ENCODE assay signal across 15 cellular contexts in genomic region chr2:213001285-213001910, GRCh38.
DNase-seq lines count a peak whose midpoint lies in the region; ATAC-seq and TF ChIP-seq lines count a peak whose summit lies in the region.
"Had no signal": no experiment of that assay in that cellular context is flagged by ENCODE, and none has a peak within 500 bp of the region (broad histone marks: within the 10 kb centered on the region; RNA-seq: fewer than 3 reads in every experiment).

No MANE protein-coding gene starts in this region.

- intact Hi-C loops in CD4-positive, alpha-beta memory T cell (cut with micrococcal nuclease) = no loop called here
- intact Hi-C loops in natural killer cell (cut with micrococcal nuclease) = loop anchor here (5.0 kb wide), 2 partner anchors 34 to 116 kb away; no protein-coding TSS in a partner anchor

- H3K4me1 Mint-ChIP-seq in CD4-positive, alpha-beta memory T cell = peaks cover 0 to 10% (median 1%) of the 10 kb centered on the region in 4 donors
- H3K4me1 Mint-ChIP-seq in HFFc6 (ENCODE audit: low read depth) = peaks cover 58% of the 10 kb centered on the region
- H3K4me1 Mint-ChIP-seq in central memory CD8-positive, alpha-beta T cell = peaks cover 6% of the 10 kb centered on the region
- peaks cover 42 to 65% of the 10 kb centered on the region in 2 donors for H3K4me1 Mint-ChIP-seq in natural killer cell

- H3K4me3 Mint-ChIP-seq in CD4-positive, alpha-beta memory T cell = peak overlapping the region in 7 of 8 donors; percentile 0 to 68 (median 59)
- H3K4me3 Mint-ChIP-seq in HFFc6 = peak overlapping the region; percentile 70
- peak overlapping the region; percentile 67 for H3K4me3 Mint-ChIP-seq in central memory CD8-positive, alpha-beta T cell
- peak overlapping the region; percentile 93 for H3K4me3 Mint-ChIP-seq in natural killer cell
- H3K4me3 Mint-ChIP-seq: H9 had no signal

- H3K27me3 Mint-ChIP-seq in CD4-positive, alpha-beta memory T cell = no peaks in the 10 kb centered on the region
- H3K27me3 Mint-ChIP-seq in HFFc6 (ENCODE audit: insufficient read depth) = no peaks in the 10 kb centered on the region
- no peaks in the 10 kb centered on the region for H3K27me3 Mint-ChIP-seq in central memory CD8-positive, alpha-beta T cell
- H3K27me3 Mint-ChIP-seq in natural killer cell (ENCODE audit: low read depth in 2 of 2) = no peaks in the 10 kb centered on the region

- no peak overlapping the region for H3K4me3 ChIP-seq in CD4-positive, alpha-beta memory T cell (ENCODE audit: low read length in 2 of 2)
- H3K4me3 ChIP-seq: transverse colon had no signal

- CTCF ChIA-PET in CD4-positive, alpha-beta memory T cell (lab: Charles Lee; ENCODE audit: partially characterized antibody) = no interaction called here

- peak overlapping the region in 5 of 7 donors; percentile 10 to 78 (median 61) for H3K27ac Mint-ChIP-seq in CD4-positive, alpha-beta memory T cell
- peak overlapping the region; percentile 72 for H3K27ac Mint-ChIP-seq in HFFc6
- H3K27ac Mint-ChIP-seq in central memory CD8-positive, alpha-beta T cell (ENCODE audit: low read depth) = peak overlapping the region; percentile 90
- peak overlapping the region; percentile 89 to 96 for H3K27ac Mint-ChIP-seq in natural killer cell

- no peaks in the 10 kb centered on the region for H3K36me3 Mint-ChIP-seq in CD4-positive, alpha-beta memory T cell
- H3K36me3 Mint-ChIP-seq in HFFc6 (ENCODE audit: low read depth) = peaks cover 18% of the 10 kb centered on the region
- peaks cover 8% of the 10 kb centered on the region for H3K36me3 Mint-ChIP-seq in central memory CD8-positive, alpha-beta T cell (ENCODE audit: insufficient read depth)
- H3K36me3 Mint-ChIP-seq in natural killer cell = no peaks in the 10 kb centered on the region

- H3K36me3 ChIP-seq in CD4-positive, alpha-beta memory T cell (ENCODE audit: insufficient read depth, low read length) = no peaks in the 10 kb centered on the region
- H3K36me3 ChIP-seq: transverse colon had no signal

- POLR2A ChIA-PET in CD4-positive, alpha-beta memory T cell (lab: Charles Lee; ENCODE audit: partially characterized antibody) = no interaction called here

- H3K4me1 ChIP-seq in CD4-positive, alpha-beta memory T cell (ENCODE audit: insufficient read depth, low read length) = no peaks in the 10 kb centered on the region

- H3K27me3 ChIP-seq in CD4-positive, alpha-beta memory T cell (ENCODE audit: insufficient read depth, low read length) = no peaks in the 10 kb centered on the region
- H3K27me3 ChIP-seq: transverse colon had no signal

- peak; percentile 45 for ATAC-seq in central memory CD8-positive, alpha-beta T cell (replicated peaks; ENCODE audit: extremely low read depth, poor library complexity, severe bottlenecking)
- ATAC-seq in natural killer cell (peak; percentile 59 to 64 (median 63)), HG02981 (IDR thresholded peaks at IDR 0.05; ENCODE audit: unreplicated experiment) (no peak), HG02623 (IDR thresholded peaks at IDR 0.05; ENCODE audit: unreplicated experiment) (no peak)
- ATAC-seq: right cardiac atrium had no signal

- no peak for TF ChIP-seq CTCF in HFFc6 (IDR thresholded peaks at IDR 0.05)
- no peak for TF ChIP-seq CTCF in natural killer cell (IDR thresholded peaks at IDR 0.05)

- DNase-seq in CD4-positive, alpha-beta memory T cell = no peak
- DNase-seq in HFFc6 (no peak), natural killer cell (no peak), NCI-H2171 treated with DMSO at 0.1 percent for 48 hours (lab: John Stamatoyannopoulos, UW) (no peak), DMS153 (lab: John Stamatoyannopoulos, UW) (no peak)
- no peak for DNase-seq in central memory CD8-positive, alpha-beta T cell (ENCODE audit: low spot score in 2 of 2)
- DNase-seq: H9, IMR-90, midbrain, NCI-H2081, right cardiac atrium, T-helper 9 cell, transverse colon had no signal

- peaks cover 0 to 3% (median 0%) of the 10 kb centered on the region in 8 donors for H3K9me3 Mint-ChIP-seq in CD4-positive, alpha-beta memory T cell
- H3K9me3 Mint-ChIP-seq in HFFc6 (no peaks in the 10 kb centered on the region), natural killer cell (no peaks in the 10 kb centered on the region)
- no peaks in the 10 kb centered on the region for H3K9me3 Mint-ChIP-seq in central memory CD8-positive, alpha-beta T cell
- H3K9me3 Mint-ChIP-seq: H9 had no signal

- H3K27ac ChIP-seq in CD4-positive, alpha-beta memory T cell (ENCODE audit: low read depth, low read length) = no peak overlapping the region
- H3K27ac ChIP-seq: transverse colon had no signal

- no peaks in the 10 kb centered on the region for H3K9me3 ChIP-seq in CD4-positive, alpha-beta memory T cell (ENCODE audit: control insufficient read depth in 1 of 2, low read length in 2 of 2)
- H3K9me3 ChIP-seq: transverse colon had no signal

Comparison
In these comparisons a context has a peak if more than half of its experiments do, and no peak if none do; other contexts are left out.
1. ATAC-seq: peak in central memory CD8-positive, alpha-beta T cell (single experiment) and natural killer cell (3 of 3); none in HG02981 (single experiment) and HG02623 (single experiment).
2. Peak in every context shown above with its lines, with median percentiles within 50 percentile points of each other: H3K27ac Mint-ChIP-seq and H3K4me3 Mint-ChIP-seq.